In the genomic region with DNA sequence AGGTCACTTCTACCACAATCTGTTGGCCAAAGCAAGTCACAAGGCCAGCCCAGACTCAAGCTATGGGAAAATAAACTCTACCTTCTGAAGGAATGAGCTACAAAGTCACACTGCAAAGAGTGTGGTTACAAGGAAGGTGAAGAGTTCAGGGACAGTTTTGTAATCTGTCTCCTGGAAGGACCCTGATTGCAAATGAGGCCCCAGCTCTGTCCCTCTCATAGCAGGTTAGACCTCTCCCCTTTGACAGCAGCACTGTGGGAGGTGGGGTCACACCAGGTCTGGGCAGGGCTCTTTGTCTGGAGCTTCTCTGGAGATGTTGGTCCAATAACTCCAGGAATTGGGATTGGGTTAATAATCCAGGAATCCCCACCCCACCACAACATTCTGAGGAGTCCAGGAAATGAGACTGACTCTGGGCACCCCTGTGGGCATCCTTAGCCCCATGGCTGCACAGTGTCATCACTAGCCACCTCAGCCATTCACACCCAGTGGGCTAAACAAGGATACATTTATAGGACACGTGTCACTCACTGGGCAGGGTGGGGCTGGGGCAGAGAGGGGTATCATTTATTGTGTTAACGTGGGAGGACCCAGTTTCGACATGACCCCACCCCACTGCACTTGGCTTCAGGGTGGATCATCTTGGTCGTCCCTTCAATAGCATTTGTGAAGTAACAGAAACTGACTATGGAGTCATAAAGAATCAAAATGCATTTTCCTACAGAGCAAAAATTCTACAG, we compare ENCODE assay signal across 1 cellular context.
TF ChIP-seq lines count a peak whose summit lies in the region.

No MANE protein-coding gene starts in this region.

TF ChIP-seq in HCT116, 20 proteins besides CTCF, POLR2A, EP300 and RAD21:
- TF ChIP-seq CEBPB (IDR thresholded peaks at IDR 0.05; ENCODE audit: low read depth) (no peak), SRF (IDR thresholded peaks at IDR 0.05; ENCODE audit: low read depth) (no peak), EGR1 (IDR thresholded peaks at IDR 0.05; ENCODE audit: low read depth) (no peak), SIN3A (IDR thresholded peaks at IDR 0.05; ENCODE audit: low read depth) (no peak), SP1 (IDR thresholded peaks at IDR 0.05; ENCODE audit: low read depth) (no peak), EZH2phosphoT487 (IDR thresholded peaks at IDR 0.05; ENCODE audit: borderline replicate concordance) (no peak), YY1 (IDR thresholded peaks at IDR 0.05; ENCODE audit: extremely low read depth, insufficient replicate concordance, low read depth, low read length) (no peak), CBX3 (IDR thresholded peaks at IDR 0.05; ENCODE audit: low read depth) (no peak), ZNF274 (IDR thresholded peaks at IDR 0.05; ENCODE audit: low read depth, low read length) (no peak), JUND (IDR thresholded peaks at IDR 0.05) (no peak), EZH2 (IDR thresholded peaks at IDR 0.05) (no peak), ZFX (IDR thresholded peaks at IDR 0.05) (no peak), ELF1 (IDR thresholded peaks at IDR 0.05; ENCODE audit: borderline replicate concordance, low read depth) (no peak), FOSL1 (IDR thresholded peaks at IDR 0.05; ENCODE audit: low read depth) (no peak), TCF7L2 (IDR thresholded peaks at IDR 0.05; ENCODE audit: borderline replicate concordance, extremely low read depth, insufficient read depth, insufficient read length) (no peak), POLR2AphosphoS5 (IDR thresholded peaks at IDR 0.05; ENCODE audit: low read depth, low read length) (no peak)
- TF ChIP-seq, protein P1, sequence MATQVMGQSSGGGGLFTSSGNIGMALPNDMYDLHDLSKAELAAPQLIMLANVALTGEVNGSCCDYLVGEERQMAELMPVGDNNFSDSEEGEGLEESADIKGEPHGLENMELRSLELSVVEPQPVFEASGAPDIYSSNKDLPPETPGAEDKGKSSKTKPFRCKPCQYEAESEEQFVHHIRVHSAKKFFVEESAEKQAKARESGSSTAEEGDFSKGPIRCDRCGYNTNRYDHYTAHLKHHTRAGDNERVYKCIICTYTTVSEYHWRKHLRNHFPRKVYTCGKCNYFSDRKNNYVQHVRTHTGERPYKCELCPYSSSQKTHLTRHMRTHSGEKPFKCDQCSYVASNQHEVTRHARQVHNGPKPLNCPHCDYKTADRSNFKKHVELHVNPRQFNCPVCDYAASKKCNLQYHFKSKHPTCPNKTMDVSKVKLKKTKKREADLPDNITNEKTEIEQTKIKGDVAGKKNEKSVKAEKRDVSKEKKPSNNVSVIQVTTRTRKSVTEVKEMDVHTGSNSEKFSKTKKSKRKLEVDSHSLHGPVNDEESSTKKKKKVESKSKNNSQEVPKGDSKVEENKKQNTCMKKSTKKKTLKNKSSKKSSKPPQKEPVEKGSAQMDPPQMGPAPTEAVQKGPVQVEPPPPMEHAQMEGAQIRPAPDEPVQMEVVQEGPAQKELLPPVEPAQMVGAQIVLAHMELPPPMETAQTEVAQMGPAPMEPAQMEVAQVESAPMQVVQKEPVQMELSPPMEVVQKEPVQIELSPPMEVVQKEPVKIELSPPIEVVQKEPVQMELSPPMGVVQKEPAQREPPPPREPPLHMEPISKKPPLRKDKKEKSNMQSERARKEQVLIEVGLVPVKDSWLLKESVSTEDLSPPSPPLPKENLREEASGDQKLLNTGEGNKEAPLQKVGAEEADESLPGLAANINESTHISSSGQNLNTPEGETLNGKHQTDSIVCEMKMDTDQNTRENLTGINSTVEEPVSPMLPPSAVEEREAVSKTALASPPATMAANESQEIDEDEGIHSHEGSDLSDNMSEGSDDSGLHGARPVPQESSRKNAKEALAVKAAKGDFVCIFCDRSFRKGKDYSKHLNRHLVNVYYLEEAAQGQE (IDR thresholded peaks at IDR 0.05; ENCODE audit: low read depth): no peak
- TF ChIP-seq, protein P2, sequence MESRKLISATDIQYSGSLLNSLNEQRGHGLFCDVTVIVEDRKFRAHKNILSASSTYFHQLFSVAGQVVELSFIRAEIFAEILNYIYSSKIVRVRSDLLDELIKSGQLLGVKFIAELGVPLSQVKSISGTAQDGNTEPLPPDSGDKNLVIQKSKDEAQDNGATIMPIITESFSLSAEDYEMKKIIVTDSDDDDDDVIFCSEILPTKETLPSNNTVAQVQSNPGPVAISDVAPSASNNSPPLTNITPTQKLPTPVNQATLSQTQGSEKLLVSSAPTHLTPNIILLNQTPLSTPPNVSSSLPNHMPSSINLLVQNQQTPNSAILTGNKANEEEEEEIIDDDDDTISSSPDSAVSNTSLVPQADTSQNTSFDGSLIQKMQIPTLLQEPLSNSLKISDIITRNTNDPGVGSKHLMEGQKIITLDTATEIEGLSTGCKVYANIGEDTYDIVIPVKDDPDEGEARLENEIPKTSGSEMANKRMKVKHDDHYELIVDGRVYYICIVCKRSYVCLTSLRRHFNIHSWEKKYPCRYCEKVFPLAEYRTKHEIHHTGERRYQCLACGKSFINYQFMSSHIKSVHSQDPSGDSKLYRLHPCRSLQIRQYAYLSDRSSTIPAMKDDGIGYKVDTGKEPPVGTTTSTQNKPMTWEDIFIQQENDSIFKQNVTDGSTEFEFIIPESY (IDR thresholded peaks at IDR 0.05; ENCODE audit: extremely low read depth, insufficient replicate concordance, low read length): no peak
- TF ChIP-seq, protein P3, sequence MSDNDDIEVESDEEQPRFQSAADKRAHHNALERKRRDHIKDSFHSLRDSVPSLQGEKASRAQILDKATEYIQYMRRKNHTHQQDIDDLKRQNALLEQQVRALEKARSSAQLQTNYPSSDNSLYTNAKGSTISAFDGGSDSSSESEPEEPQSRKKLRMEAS (IDR thresholded peaks at IDR 0.05): no peak
- TF ChIP-seq, protein P4, sequence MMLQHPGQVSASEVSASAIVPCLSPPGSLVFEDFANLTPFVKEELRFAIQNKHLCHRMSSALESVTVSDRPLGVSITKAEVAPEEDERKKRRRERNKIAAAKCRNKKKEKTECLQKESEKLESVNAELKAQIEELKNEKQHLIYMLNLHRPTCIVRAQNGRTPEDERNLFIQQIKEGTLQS (IDR thresholded peaks at IDR 0.05): no peak
